ENCODE assay signal across 14 cellular contexts in genomic region chr19:41569481-41570150, GRCh38. TPM values are rescaled to one million over a fixed set of nuclear protein-coding genes. Genes with fewer than 3 reads are reported as not detected.
"Had no signal": no experiment of that assay in that cellular context is flagged by ENCODE, and none has a peak within 500 bp of the region (broad histone marks: within the 10 kb centered on the region; RNA-seq: fewer than 3 reads in every experiment).

No MANE protein-coding gene starts in this region.

- FAIRE-seq: frontal cortex had no signal

- H3K9me3 Mint-ChIP-seq: activated T-cell treated with anti-CD3 and anti-CD28 coated beads, Interleukin-2, amount 50 U/mL, for 4 hours had no signal

- H3K27ac ChIP-seq: adrenal gland, heart left ventricle, psoas muscle, stomach, thoracic aorta had no signal

- H3K9me3 ChIP-seq: adrenal gland, psoas muscle, stomach, thoracic aorta had no signal

- H3K4me1 ChIP-seq: adrenal gland, psoas muscle had no signal

- H3K4me3 ChIP-seq: adrenal gland, heart left ventricle, psoas muscle, stomach, thoracic aorta had no signal

- DNase-seq: activated CD4-positive, alpha-beta T cell treated with anti-CD3 and anti-CD28 coated beads, Interleukin-2, amount 50 U/mL, for 4 hours; activated CD4-positive, CD25-positive, alpha-beta regulatory T cell treated with anti-CD3 and anti-CD28 coated beads, Interleukin-2, amount 50 U/mL, for 72 hours; activated T-cell treated with anti-CD3 and anti-CD28 coated beads, Interleukin-2, amount 50 U/mL, for 4 hours; adrenal gland; heart left ventricle; psoas muscle; stimulated activated CD4-positive, alpha-beta T cell treated with anti-CD3 and anti-CD28 coated beads, Interleukin-4, amount 100 ng/mL, for 1 hour; stomach had no signal

- H3K4me3 Mint-ChIP-seq: activated T-cell treated with anti-CD3 and anti-CD28 coated beads, Interleukin-2, amount 50 U/mL, for 4 hours; nephron had no signal

- H3K36me3 ChIP-seq: adrenal gland, heart left ventricle, stomach, thoracic aorta had no signal

RNA-seq across cellular contexts. Expression of gene CEACAM21, which starts 6.3 kb away (rescaled TPM):
- total RNA-seq: fibroblast of lung had no signal
- polyA plus RNA-seq: fibroblast of lung had no signal

RNA-seq across cellular contexts. Expression of gene CEACAM4, which starts 57.3 kb away (rescaled TPM):
- total RNA-seq: activated T-cell treated with anti-CD3 and anti-CD28 coated beads, Interleukin-2, amount 50 U/mL, for 4 hours; endothelial cell of umbilical vein; fibroblast of lung; frontal cortex; T-helper 2 cell treated with Interferon-gamma antibody and Interleukin-4, amounts not matched to agents 100 ng/mL and 5 ng/mL, for 36 hours had no signal
- polyA plus RNA-seq: endothelial cell of umbilical vein, fibroblast of lung had no signal
